Comparison of ENCODE assay signal across 2 cellular contexts in the genomic region with DNA sequence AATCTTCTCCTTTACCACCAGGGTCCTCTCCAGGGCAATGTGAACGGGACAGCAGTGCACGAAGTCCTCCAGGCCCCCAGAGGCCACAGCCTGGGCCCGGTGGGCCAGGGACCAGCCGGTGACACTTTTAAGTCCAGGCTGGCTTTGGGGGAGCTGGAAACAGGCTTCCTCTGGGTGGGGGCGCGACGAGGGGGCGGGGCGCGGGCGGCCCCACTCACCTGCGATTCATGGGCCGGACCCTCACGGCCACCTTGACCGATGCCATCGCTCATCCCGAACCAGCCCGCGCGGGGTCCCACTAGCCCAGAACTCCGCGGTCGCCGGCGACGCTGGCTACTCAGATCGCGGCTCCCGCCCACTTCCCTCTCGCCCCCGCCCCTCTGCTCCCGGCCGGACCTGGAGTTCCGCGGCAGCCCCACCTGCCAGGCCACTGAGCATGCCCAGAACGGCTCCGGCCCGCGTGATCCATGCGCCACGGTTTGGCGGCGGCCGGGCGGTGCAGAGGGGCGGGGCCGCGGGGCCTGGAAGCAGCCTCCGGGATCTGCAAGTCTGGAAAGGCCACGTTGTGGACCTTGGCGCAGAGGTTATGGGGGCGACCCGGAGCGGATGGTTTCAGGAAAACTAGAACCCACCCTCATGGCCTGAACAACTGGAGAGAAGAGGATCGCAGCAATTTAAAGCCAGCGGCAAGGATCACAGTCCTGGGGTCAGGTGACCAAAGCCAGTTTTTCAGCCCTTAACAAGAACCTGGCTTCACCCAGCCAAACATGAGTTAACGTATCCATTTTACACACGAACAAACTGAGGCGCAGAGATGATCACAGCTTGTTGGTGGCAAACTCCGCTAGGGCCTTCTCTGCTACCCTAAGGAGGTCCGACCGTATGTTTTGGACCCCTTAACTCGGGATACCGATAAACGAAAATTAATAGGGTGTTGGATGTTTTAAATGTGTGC.
TF ChIP-seq lines count a peak whose summit lies in the region.

A gene with protein sequence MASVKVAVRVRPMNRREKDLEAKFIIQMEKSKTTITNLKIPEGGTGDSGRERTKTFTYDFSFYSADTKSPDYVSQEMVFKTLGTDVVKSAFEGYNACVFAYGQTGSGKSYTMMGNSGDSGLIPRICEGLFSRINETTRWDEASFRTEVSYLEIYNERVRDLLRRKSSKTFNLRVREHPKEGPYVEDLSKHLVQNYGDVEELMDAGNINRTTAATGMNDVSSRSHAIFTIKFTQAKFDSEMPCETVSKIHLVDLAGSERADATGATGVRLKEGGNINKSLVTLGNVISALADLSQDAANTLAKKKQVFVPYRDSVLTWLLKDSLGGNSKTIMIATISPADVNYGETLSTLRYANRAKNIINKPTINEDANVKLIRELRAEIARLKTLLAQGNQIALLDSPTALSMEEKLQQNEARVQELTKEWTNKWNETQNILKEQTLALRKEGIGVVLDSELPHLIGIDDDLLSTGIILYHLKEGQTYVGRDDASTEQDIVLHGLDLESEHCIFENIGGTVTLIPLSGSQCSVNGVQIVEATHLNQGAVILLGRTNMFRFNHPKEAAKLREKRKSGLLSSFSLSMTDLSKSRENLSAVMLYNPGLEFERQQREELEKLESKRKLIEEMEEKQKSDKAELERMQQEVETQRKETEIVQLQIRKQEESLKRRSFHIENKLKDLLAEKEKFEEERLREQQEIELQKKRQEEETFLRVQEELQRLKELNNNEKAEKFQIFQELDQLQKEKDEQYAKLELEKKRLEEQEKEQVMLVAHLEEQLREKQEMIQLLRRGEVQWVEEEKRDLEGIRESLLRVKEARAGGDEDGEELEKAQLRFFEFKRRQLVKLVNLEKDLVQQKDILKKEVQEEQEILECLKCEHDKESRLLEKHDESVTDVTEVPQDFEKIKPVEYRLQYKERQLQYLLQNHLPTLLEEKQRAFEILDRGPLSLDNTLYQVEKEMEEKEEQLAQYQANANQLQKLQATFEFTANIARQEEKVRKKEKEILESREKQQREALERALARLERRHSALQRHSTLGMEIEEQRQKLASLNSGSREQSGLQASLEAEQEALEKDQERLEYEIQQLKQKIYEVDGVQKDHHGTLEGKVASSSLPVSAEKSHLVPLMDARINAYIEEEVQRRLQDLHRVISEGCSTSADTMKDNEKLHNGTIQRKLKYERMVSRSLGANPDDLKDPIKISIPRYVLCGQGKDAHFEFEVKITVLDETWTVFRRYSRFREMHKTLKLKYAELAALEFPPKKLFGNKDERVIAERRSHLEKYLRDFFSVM (N-terminal part only) (minus strand): TSS at position 438 of the 955 bp plus-strand sequence. CDS start 173 bp downstream, at position 265.

TF ChIP-seq in HEK293, 187 proteins besides CTCF, POLR2A, EP300 and RAD21 (continued from another document and continues in another):
- TF ChIP-seq GLIS2 (tag by site-specific recombination; IDR thresholded peaks at IDR 0.05): peak; percentile 47; the same call in 1 of the 2 replicates
- no peak for TF ChIP-seq ZFP41 (tag by site-specific recombination; IDR thresholded peaks at IDR 0.05; ENCODE audit: borderline replicate concordance)
- TF ChIP-seq ZNF544 (tag by site-specific recombination; IDR thresholded peaks at IDR 0.05): no peak
- no peak for TF ChIP-seq ZNF837 (tag by site-specific recombination; IDR thresholded peaks at IDR 0.05)
- TF ChIP-seq ZNF658 (tag by site-specific recombination; IDR thresholded peaks at IDR 0.05): no peak
- TF ChIP-seq ZFHX2 (tag by site-specific recombination; conservative IDR thresholded peaks at IDR 0.05): peak; percentile 83
- no peak for TF ChIP-seq ZNF426 (tag by site-specific recombination; IDR thresholded peaks at IDR 0.05)
- no peak for TF ChIP-seq ZNF292 (tag by site-specific recombination; IDR thresholded peaks at IDR 0.05; ENCODE audit: borderline replicate concordance, low read depth)
- no peak for TF ChIP-seq ZNF529 (tag by site-specific recombination; IDR thresholded peaks at IDR 0.05; ENCODE audit: insufficient replicate concordance)
- TF ChIP-seq, protein P1, sequence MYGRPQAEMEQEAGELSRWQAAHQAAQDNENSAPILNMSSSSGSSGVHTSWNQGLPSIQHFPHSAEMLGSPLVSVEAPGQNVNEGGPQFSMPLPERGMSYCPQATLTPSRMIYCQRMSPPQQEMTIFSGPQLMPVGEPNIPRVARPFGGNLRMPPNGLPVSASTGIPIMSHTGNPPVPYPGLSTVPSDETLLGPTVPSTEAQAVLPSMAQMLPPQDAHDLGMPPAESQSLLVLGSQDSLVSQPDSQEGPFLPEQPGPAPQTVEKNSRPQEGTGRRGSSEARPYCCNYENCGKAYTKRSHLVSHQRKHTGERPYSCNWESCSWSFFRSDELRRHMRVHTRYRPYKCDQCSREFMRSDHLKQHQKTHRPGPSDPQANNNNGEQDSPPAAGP (tag by site-specific recombination; IDR thresholded peaks at IDR 0.05): no peak
- no peak for TF ChIP-seq ZBTB48 (tag by site-specific recombination; IDR thresholded peaks at IDR 0.05)
- TF ChIP-seq ZNF274 (IDR thresholded peaks at IDR 0.05; ENCODE audit: low read length): no peak
- no peak for TF ChIP-seq ZNF274 (tag by site-specific recombination; IDR thresholded peaks at IDR 0.05; ENCODE audit: borderline replicate concordance)
- TF ChIP-seq ZNF549 (tag by site-specific recombination; IDR thresholded peaks at IDR 0.05): no peak
- no peak for TF ChIP-seq OVOL3 (tag by site-specific recombination; IDR thresholded peaks at IDR 0.05)
- no peak for TF ChIP-seq ZNF394 (tag by site-specific recombination; IDR thresholded peaks at IDR 0.05; ENCODE audit: borderline replicate concordance)
- TF ChIP-seq, protein P2, sequence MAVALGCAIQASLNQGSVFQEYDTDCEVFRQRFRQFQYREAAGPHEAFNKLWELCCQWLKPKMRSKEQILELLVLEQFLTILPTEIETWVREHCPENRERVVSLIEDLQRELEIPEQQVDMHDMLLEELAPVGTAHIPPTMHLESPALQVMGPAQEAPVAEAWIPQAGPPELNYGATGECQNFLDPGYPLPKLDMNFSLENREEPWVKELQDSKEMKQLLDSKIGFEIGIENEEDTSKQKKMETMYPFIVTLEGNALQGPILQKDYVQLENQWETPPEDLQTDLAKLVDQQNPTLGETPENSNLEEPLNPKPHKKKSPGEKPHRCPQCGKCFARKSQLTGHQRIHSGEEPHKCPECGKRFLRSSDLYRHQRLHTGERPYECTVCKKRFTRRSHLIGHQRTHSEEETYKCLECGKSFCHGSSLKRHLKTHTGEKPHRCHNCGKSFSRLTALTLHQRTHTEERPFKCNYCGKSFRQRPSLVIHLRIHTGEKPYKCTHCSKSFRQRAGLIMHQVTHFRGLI (tag by site-specific recombination; IDR thresholded peaks at IDR 0.05): 0 out of 2 replicates have a peak, but pooled peaks have one; percentile 16
- TF ChIP-seq, protein P3, sequence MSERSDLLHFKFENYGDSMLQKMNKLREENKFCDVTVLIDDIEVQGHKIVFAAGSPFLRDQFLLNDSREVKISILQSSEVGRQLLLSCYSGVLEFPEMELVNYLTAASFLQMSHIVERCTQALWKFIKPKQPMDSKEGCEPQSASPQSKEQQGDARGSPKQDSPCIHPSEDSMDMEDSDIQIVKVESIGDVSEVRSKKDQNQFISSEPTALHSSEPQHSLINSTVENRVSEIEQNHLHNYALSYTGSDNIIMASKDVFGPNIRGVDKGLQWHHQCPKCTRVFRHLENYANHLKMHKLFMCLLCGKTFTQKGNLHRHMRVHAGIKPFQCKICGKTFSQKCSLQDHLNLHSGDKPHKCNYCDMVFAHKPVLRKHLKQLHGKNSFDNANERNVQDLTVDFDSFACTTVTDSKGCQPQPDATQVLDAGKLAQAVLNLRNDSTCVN (tag by site-specific recombination; optimal IDR thresholded peaks at IDR 0.05): peak; percentile 48
- TF ChIP-seq GLIS1 (tag by site-specific recombination; IDR thresholded peaks at IDR 0.05): 0 out of 2 replicates have a peak, but pooled peaks have one; percentile 14
- no peak for TF ChIP-seq ZNF785 (tag by site-specific recombination; IDR thresholded peaks at IDR 0.05)
- TF ChIP-seq, protein P4, sequence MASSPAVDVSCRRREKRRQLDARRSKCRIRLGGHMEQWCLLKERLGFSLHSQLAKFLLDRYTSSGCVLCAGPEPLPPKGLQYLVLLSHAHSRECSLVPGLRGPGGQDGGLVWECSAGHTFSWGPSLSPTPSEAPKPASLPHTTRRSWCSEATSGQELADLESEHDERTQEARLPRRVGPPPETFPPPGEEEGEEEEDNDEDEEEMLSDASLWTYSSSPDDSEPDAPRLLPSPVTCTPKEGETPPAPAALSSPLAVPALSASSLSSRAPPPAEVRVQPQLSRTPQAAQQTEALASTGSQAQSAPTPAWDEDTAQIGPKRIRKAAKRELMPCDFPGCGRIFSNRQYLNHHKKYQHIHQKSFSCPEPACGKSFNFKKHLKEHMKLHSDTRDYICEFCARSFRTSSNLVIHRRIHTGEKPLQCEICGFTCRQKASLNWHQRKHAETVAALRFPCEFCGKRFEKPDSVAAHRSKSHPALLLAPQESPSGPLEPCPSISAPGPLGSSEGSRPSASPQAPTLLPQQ (tag by site-specific recombination; IDR thresholded peaks at IDR 0.05): peak; percentile 91

TF ChIP-seq in SK-N-SH, 30 proteins besides CTCF, POLR2A, EP300 and RAD21 (continued from another document and continues in another):
- TF ChIP-seq, protein P5, sequence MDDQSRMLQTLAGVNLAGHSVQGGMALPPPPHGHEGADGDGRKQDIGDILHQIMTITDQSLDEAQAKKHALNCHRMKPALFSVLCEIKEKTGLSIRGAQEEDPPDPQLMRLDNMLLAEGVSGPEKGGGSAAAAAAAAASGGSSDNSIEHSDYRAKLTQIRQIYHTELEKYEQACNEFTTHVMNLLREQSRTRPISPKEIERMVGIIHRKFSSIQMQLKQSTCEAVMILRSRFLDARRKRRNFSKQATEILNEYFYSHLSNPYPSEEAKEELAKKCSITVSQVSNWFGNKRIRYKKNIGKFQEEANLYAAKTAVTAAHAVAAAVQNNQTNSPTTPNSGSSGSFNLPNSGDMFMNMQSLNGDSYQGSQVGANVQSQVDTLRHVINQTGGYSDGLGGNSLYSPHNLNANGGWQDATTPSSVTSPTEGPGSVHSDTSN (IDR thresholded peaks at IDR 0.05): 0 out of 2 replicates have a peak, but pooled peaks have one; percentile 7
- TF ChIP-seq EZH2phosphoT487 (IDR thresholded peaks at IDR 0.05; ENCODE audit: borderline replicate concordance, low read depth) (no peak), SIN3A (IDR thresholded peaks at IDR 0.05; ENCODE audit: borderline replicate concordance, low read depth, low read length) (no peak; the same call in 1 of the 2 replicates), CHD2 (IDR thresholded peaks at IDR 0.05; ENCODE audit: low read length, partially characterized antibody) (peak; percentile 58), RFX5 (IDR thresholded peaks at IDR 0.05; ENCODE audit: low read length) (0 out of 2 replicates have a peak, but pooled peaks have one; percentile 27), GATA2 (CRISPR knock-in tag; IDR thresholded peaks at IDR 0.05) (no peak), SMC3 (IDR thresholded peaks at IDR 0.05; ENCODE audit: low read depth, low read length) (no peak), RXRA (IDR thresholded peaks at IDR 0.05; ENCODE audit: borderline replicate concordance, low read depth) (no peak), RCOR1 (IDR thresholded peaks at IDR 0.05; ENCODE audit: low read length) (peak; percentile 54; the same call in 1 of the 2 replicates), TCF12 (IDR thresholded peaks at IDR 0.05) (no peak)
- TF ChIP-seq, protein P6, sequence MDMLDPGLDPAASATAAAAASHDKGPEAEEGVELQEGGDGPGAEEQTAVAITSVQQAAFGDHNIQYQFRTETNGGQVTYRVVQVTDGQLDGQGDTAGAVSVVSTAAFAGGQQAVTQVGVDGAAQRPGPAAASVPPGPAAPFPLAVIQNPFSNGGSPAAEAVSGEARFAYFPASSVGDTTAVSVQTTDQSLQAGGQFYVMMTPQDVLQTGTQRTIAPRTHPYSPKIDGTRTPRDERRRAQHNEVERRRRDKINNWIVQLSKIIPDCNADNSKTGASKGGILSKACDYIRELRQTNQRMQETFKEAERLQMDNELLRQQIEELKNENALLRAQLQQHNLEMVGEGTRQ (IDR thresholded peaks at IDR 0.05; ENCODE audit: borderline replicate concordance, low read depth, low read length): no peak
- TF ChIP-seq, protein P7, sequence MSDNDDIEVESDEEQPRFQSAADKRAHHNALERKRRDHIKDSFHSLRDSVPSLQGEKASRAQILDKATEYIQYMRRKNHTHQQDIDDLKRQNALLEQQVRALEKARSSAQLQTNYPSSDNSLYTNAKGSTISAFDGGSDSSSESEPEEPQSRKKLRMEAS (IDR thresholded peaks at IDR 0.05; ENCODE audit: low read depth): peak; percentile 85
- TF ChIP-seq, protein P8, sequence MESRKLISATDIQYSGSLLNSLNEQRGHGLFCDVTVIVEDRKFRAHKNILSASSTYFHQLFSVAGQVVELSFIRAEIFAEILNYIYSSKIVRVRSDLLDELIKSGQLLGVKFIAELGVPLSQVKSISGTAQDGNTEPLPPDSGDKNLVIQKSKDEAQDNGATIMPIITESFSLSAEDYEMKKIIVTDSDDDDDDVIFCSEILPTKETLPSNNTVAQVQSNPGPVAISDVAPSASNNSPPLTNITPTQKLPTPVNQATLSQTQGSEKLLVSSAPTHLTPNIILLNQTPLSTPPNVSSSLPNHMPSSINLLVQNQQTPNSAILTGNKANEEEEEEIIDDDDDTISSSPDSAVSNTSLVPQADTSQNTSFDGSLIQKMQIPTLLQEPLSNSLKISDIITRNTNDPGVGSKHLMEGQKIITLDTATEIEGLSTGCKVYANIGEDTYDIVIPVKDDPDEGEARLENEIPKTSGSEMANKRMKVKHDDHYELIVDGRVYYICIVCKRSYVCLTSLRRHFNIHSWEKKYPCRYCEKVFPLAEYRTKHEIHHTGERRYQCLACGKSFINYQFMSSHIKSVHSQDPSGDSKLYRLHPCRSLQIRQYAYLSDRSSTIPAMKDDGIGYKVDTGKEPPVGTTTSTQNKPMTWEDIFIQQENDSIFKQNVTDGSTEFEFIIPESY (IDR thresholded peaks at IDR 0.05; ENCODE audit: borderline replicate concordance, low read depth): no peak
- TF ChIP-seq, protein P9, sequence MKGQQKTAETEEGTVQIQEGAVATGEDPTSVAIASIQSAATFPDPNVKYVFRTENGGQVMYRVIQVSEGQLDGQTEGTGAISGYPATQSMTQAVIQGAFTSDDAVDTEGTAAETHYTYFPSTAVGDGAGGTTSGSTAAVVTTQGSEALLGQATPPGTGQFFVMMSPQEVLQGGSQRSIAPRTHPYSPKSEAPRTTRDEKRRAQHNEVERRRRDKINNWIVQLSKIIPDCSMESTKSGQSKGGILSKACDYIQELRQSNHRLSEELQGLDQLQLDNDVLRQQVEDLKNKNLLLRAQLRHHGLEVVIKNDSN (IDR thresholded peaks at IDR 0.05; ENCODE audit: borderline replicate concordance, low read depth): peak; percentile 71; the same call in 1 of the 2 replicates
